2 cellular contexts compared by ENCODE assay signal in the genomic region with DNA sequence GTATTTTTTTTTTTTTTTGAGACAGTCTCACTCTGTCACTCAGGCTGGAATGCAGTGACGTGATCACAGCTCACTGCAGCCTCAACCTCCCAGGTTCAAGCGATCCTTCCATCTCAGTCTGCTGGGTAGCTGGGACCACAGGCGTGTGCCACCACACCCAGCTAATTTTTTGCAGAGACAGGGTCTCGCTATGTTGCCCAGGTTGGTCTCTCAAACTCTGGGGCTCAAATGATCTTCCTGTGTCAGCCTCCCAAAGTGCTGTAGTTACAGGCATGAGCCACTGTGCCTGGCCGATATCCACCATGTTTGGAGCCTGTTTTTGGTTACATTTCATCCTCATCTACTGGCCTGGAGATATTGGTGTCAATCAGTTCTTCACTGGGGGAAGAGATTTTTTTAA.
TF ChIP-seq lines count a peak whose summit lies in the region.

No MANE protein-coding gene starts in this region.

TF ChIP-seq in A549, 52 proteins besides CTCF, POLR2A, EP300 and RAD21:
- TF ChIP-seq TP53 (CRISPR knock-in tag; IDR thresholded peaks at IDR 0.05) (no peak), BHLHE40 (IDR thresholded peaks at IDR 0.05; ENCODE audit: low read depth, low read length) (no peak), KDM1A (IDR thresholded peaks at IDR 0.05; ENCODE audit: low read depth) (no peak), FOXS1 (CRISPR knock-in tag; IDR thresholded peaks at IDR 0.05) (no peak), SREBF2 (IDR thresholded peaks at IDR 0.05) (no peak), FOSL2 (IDR thresholded peaks at IDR 0.05) (no peak), FOSL2 (CRISPR knock-in tag; IDR thresholded peaks at IDR 0.05) (no peak), TFCP2L1 (CRISPR knock-in tag; IDR thresholded peaks at IDR 0.05) (no peak), SMC3 (IDR thresholded peaks at IDR 0.05) (no peak), NFE2L2 (conservative IDR thresholded peaks at IDR 0.05; ENCODE audit: low read length) (no peak), CBX8 (IDR thresholded peaks at IDR 0.05) (no peak)
- TF ChIP-seq, protein P1, sequence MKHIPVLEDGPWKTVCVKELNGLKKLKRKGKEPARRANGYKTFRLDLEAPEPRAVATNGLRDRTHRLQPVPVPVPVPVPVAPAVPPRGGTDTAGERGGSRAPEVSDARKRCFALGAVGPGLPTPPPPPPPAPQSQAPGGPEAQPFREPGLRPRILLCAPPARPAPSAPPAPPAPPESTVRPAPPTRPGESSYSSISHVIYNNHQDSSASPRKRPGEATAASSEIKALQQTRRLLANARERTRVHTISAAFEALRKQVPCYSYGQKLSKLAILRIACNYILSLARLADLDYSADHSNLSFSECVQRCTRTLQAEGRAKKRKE (CRISPR knock-in tag; IDR thresholded peaks at IDR 0.05; ENCODE audit: low read depth): no peak
- TF ChIP-seq, protein P2, sequence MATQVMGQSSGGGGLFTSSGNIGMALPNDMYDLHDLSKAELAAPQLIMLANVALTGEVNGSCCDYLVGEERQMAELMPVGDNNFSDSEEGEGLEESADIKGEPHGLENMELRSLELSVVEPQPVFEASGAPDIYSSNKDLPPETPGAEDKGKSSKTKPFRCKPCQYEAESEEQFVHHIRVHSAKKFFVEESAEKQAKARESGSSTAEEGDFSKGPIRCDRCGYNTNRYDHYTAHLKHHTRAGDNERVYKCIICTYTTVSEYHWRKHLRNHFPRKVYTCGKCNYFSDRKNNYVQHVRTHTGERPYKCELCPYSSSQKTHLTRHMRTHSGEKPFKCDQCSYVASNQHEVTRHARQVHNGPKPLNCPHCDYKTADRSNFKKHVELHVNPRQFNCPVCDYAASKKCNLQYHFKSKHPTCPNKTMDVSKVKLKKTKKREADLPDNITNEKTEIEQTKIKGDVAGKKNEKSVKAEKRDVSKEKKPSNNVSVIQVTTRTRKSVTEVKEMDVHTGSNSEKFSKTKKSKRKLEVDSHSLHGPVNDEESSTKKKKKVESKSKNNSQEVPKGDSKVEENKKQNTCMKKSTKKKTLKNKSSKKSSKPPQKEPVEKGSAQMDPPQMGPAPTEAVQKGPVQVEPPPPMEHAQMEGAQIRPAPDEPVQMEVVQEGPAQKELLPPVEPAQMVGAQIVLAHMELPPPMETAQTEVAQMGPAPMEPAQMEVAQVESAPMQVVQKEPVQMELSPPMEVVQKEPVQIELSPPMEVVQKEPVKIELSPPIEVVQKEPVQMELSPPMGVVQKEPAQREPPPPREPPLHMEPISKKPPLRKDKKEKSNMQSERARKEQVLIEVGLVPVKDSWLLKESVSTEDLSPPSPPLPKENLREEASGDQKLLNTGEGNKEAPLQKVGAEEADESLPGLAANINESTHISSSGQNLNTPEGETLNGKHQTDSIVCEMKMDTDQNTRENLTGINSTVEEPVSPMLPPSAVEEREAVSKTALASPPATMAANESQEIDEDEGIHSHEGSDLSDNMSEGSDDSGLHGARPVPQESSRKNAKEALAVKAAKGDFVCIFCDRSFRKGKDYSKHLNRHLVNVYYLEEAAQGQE (IDR thresholded peaks at IDR 0.05): no peak

TF ChIP-seq in H1, 55 proteins besides CTCF, POLR2A, EP300 and RAD21:
- TF ChIP-seq BCL11A (IDR thresholded peaks at IDR 0.05; ENCODE audit: low read depth in 2 of 2, low read length in 2 of 2): no peak
- no peak for TF ChIP-seq RBBP5 (IDR thresholded peaks at IDR 0.05; ENCODE audit: borderline replicate concordance, low read depth, low read length)
- TF ChIP-seq TAF1 (IDR thresholded peaks at IDR 0.05; ENCODE audit: low read depth, low read length): no peak
TF ChIP-seq in H1: peak in this region for 0.
